ENCODE assay signal across 1 cellular context in the genomic region with DNA sequence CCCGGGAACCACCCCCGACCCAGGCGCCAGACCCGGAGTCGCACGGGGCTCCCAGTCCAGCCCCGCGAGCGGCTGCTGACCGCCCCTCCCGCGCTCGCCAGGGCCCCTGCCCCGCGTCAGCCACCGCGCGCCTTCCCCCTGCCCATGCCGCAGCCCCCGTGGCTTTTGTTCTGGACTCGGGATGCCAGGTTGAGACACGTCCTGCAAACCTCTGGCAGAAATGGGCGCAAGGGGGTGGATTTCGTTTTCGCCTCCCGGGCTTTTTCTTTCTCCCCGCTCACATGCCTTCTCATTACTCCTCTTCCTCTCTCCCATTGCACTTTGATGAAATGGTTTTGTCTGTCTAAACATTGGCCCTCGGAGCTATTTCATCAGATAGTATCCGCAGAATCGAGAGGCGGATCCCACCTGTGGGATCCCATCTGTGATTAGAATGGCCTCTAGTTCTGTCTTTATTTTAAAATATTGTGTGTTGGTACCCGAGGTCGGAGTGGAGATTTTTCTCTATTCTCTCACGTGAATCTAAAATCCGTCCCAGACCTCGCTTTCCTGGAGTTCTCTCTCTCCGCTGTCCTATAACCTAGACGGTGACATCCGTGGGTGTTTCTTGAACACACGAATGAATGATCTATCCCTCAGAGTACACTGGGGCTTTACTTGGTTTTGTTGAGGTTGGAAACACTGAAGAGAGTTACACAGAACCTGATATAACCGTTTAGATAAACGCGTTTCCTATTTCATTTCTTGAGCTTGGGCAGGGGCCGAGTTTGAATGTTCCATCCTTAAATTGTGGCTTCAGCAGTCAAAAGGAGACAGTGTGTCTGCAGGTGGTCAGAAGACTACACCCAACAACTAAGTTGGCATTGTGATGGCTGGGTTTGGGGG.
TF ChIP-seq lines count a peak whose summit lies in the region.

No MANE protein-coding gene starts in this region.

TF ChIP-seq in GM23338, 12 proteins besides CTCF, POLR2A, EP300 and RAD21 (continued from another document):
- TF ChIP-seq, protein P1, sequence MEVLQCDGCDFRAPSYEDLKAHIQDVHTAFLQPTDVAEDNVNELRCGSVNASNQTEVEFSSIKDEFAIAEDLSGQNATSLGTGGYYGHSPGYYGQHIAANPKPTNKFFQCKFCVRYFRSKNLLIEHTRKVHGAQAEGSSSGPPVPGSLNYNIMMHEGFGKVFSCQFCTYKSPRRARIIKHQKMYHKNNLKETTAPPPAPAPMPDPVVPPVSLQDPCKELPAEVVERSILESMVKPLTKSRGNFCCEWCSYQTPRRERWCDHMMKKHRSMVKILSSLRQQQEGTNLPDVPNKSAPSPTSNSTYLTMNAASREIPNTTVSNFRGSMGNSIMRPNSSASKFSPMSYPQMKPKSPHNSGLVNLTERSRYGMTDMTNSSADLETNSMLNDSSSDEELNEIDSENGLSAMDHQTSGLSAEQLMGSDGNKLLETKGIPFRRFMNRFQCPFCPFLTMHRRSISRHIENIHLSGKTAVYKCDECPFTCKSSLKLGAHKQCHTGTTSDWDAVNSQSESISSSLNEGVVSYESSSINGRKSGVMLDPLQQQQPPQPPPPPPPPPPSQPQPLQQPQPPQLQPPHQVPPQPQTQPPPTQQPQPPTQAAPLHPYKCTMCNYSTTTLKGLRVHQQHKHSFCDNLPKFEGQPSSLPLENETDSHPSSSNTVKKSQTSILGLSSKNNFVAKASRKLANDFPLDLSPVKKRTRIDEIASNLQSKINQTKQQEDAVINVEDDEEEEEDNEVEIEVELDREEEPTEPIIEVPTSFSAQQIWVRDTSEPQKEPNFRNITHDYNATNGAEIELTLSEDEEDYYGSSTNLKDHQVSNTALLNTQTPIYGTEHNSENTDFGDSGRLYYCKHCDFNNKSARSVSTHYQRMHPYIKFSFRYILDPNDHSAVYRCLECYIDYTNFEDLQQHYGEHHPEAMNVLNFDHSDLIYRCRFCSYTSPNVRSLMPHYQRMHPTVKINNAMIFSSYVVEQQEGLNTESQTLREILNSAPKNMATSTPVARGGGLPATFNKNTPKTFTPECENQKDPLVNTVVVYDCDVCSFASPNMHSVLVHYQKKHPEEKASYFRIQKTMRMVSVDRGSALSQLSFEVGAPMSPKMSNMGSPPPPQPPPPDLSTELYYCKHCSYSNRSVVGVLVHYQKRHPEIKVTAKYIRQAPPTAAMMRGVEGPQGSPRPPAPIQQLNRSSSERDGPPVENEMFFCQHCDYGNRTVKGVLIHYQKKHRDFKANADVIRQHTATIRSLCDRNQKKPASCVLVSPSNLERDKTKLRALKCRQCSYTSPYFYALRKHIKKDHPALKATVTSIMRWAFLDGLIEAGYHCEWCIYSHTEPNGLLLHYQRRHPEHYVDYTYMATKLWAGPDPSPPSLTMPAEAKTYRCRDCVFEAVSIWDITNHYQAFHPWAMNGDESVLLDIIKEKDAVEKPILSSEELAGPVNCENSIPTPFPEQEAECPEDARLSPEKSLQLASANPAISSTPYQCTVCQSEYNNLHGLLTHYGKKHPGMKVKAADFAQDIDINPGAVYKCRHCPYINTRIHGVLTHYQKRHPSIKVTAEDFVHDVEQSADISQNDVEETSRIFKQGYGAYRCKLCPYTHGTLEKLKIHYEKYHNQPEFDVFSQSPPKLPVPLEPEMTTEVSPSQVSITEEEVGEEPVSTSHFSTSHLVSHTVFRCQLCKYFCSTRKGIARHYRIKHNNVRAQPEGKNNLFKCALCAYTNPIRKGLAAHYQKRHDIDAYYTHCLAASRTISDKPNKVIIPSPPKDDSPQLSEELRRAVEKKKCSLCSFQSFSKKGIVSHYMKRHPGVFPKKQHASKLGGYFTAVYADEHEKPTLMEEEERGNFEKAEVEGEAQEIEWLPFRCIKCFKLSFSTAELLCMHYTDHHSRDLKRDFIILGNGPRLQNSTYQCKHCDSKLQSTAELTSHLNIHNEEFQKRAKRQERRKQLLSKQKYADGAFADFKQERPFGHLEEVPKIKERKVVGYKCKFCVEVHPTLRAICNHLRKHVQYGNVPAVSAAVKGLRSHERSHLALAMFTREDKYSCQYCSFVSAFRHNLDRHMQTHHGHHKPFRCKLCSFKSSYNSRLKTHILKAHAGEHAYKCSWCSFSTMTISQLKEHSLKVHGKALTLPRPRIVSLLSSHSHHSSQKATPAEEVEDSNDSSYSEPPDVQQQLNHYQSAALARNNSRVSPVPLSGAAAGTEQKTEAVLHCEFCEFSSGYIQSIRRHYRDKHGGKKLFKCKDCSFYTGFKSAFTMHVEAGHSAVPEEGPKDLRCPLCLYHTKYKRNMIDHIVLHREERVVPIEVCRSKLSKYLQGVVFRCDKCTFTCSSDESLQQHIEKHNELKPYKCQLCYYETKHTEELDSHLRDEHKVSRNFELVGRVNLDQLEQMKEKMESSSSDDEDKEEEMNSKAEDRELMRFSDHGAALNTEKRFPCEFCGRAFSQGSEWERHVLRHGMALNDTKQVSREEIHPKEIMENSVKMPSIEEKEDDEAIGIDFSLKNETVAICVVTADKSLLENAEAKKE (CRISPR knock-in tag; IDR thresholded peaks at IDR 0.05), result no peak
- TF ChIP-seq, protein P2, sequence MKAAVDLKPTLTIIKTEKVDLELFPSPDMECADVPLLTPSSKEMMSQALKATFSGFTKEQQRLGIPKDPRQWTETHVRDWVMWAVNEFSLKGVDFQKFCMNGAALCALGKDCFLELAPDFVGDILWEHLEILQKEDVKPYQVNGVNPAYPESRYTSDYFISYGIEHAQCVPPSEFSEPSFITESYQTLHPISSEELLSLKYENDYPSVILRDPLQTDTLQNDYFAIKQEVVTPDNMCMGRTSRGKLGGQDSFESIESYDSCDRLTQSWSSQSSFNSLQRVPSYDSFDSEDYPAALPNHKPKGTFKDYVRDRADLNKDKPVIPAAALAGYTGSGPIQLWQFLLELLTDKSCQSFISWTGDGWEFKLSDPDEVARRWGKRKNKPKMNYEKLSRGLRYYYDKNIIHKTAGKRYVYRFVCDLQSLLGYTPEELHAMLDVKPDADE (IDR thresholded peaks at IDR 0.05), result no peak
- TF ChIP-seq EZH2phosphoT487 (IDR thresholded peaks at IDR 0.05; ENCODE audit: unreplicated experiment) (no peak), CREB1 (CRISPR knock-in tag; IDR thresholded peaks at IDR 0.05; ENCODE audit: low read depth) (no peak), JUNB (IDR thresholded peaks at IDR 0.05; ENCODE audit: unreplicated experiment) (no peak), NANOG (IDR thresholded peaks at IDR 0.05; ENCODE audit: borderline replicate concordance) (no peak), EZH2 (IDR thresholded peaks at IDR 0.05; ENCODE audit: low read depth, unreplicated experiment) (no peak)
